1 cellular context compared by ENCODE assay signal in the genomic region with DNA sequence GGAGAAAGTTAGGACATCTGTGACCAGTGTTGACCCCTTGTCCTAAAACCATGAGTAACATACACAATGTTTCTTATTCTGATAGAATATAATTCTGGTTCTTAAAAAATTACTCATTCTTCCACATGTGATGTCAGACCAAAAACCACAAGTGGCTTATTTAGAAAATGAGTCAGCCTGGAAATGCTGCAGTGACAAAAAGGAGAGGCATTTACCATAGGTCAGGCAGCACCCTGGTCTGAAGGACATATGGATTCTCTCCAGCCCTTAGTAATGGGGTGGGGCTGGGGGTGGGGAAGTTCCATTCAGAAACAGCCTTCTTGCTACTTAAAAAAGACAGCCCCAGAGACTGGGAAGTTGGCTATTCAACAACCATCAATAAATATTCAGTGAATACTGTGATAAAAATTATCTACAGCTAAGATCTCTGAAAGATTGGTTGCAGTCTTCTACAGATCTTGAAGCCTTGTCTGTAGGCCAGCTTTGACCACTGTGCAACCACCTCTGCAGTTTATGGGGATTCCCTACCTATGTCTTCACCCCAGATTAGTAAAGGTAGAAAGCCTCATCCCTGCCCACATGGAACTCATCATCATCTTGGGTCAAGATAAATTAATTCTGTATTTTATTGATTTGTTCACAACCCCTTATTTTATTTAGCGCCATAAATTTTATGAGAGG.
TF ChIP-seq lines count a peak whose summit lies in the region.

No MANE protein-coding gene starts in this region.

TF ChIP-seq in K562, 482 proteins besides CTCF, POLR2A, EP300 and RAD21 (continued from another document and continues in another):
- TF ChIP-seq ZNF274 (IDR thresholded peaks at IDR 0.05; ENCODE audit: borderline replicate concordance, low read depth, low read length) (no peak), MEF2A (IDR thresholded peaks at IDR 0.05; ENCODE audit: control insufficient read depth, low read depth, low read length) (peak; percentile 84), ATF7 (IDR thresholded peaks at IDR 0.05) (0 out of 2 replicates have a peak, but pooled peaks have one; percentile 17), JUND (IDR thresholded peaks at IDR 0.05; ENCODE audit: borderline replicate concordance, low read depth, low read length) (peak; percentile 90), JUND (tag; IDR thresholded peaks at IDR 0.05; ENCODE audit: borderline replicate concordance, low read depth, low read length) (peak; percentile 65; the same call in 1 of the 3 replicates), DPF2 (IDR thresholded peaks at IDR 0.05) (0 out of 2 replicates have a peak, but pooled peaks have one; percentile 21), ESRRA (IDR thresholded peaks at IDR 0.05; ENCODE audit: borderline replicate concordance, low read depth) (peak; percentile 46), MCM2 (IDR thresholded peaks at IDR 0.05; ENCODE audit: low read depth) (no peak), ARID1B (IDR thresholded peaks at IDR 0.05) (peak; percentile 48; the same call in 1 of the 2 replicates), NCOR1 (IDR thresholded peaks at IDR 0.05) (no peak), ZNF699 (CRISPR knock-in tag; IDR thresholded peaks at IDR 0.05; ENCODE audit: insufficient replicate concordance) (no peak), FOSL1 (tag; conservative IDR thresholded peaks at IDR 0.05) (peak; percentile 96), SMARCE1 (IDR thresholded peaks at IDR 0.05) (peak; percentile 66; the same call in 1 of the 2 replicates), ZFX (CRISPR knock-in tag; IDR thresholded peaks at IDR 0.05) (0 out of 2 replicates have a peak, but pooled peaks have one; percentile 0), DIDO1 (tag; IDR thresholded peaks at IDR 0.05; ENCODE audit: low read depth) (no peak), RBM14 (IDR thresholded peaks at IDR 0.05; ENCODE audit: borderline replicate concordance, insufficient read depth, low read depth, low read length) (no peak), LCOR (CRISPR knock-in tag; IDR thresholded peaks at IDR 0.05) (peak; percentile 73; the same call in 1 of the 2 replicates)
- TF ChIP-seq, protein P1, sequence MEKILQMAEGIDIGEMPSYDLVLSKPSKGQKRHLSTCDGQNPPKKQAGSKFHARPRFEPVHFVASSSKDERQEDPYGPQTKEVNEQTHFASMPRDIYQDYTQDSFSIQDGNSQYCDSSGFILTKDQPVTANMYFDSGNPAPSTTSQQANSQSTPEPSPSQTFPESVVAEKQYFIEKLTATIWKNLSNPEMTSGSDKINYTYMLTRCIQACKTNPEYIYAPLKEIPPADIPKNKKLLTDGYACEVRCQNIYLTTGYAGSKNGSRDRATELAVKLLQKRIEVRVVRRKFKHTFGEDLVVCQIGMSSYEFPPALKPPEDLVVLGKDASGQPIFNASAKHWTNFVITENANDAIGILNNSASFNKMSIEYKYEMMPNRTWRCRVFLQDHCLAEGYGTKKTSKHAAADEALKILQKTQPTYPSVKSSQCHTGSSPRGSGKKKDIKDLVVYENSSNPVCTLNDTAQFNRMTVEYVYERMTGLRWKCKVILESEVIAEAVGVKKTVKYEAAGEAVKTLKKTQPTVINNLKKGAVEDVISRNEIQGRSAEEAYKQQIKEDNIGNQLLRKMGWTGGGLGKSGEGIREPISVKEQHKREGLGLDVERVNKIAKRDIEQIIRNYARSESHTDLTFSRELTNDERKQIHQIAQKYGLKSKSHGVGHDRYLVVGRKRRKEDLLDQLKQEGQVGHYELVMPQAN (IDR thresholded peaks at IDR 0.05; ENCODE audit: borderline replicate concordance), result no peak
- TF ChIP-seq, protein P2, sequence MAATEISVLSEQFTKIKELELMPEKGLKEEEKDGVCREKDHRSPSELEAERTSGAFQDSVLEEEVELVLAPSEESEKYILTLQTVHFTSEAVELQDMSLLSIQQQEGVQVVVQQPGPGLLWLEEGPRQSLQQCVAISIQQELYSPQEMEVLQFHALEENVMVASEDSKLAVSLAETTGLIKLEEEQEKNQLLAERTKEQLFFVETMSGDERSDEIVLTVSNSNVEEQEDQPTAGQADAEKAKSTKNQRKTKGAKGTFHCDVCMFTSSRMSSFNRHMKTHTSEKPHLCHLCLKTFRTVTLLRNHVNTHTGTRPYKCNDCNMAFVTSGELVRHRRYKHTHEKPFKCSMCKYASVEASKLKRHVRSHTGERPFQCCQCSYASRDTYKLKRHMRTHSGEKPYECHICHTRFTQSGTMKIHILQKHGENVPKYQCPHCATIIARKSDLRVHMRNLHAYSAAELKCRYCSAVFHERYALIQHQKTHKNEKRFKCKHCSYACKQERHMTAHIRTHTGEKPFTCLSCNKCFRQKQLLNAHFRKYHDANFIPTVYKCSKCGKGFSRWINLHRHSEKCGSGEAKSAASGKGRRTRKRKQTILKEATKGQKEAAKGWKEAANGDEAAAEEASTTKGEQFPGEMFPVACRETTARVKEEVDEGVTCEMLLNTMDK (IDR thresholded peaks at IDR 0.05; ENCODE audit: borderline replicate concordance, insufficient read depth, low read depth, low read length, poor library complexity, severe bottlenecking), result no peak
- TF ChIP-seq, protein P3, sequence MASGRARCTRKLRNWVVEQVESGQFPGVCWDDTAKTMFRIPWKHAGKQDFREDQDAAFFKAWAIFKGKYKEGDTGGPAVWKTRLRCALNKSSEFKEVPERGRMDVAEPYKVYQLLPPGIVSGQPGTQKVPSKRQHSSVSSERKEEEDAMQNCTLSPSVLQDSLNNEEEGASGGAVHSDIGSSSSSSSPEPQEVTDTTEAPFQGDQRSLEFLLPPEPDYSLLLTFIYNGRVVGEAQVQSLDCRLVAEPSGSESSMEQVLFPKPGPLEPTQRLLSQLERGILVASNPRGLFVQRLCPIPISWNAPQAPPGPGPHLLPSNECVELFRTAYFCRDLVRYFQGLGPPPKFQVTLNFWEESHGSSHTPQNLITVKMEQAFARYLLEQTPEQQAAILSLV (tag; IDR thresholded peaks at IDR 0.05), result no peak
- TF ChIP-seq, protein P4, sequence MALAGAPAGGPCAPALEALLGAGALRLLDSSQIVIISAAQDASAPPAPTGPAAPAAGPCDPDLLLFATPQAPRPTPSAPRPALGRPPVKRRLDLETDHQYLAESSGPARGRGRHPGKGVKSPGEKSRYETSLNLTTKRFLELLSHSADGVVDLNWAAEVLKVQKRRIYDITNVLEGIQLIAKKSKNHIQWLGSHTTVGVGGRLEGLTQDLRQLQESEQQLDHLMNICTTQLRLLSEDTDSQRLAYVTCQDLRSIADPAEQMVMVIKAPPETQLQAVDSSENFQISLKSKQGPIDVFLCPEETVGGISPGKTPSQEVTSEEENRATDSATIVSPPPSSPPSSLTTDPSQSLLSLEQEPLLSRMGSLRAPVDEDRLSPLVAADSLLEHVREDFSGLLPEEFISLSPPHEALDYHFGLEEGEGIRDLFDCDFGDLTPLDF (CRISPR knock-in tag; IDR thresholded peaks at IDR 0.05), result no peak
- TF ChIP-seq, protein P5, sequence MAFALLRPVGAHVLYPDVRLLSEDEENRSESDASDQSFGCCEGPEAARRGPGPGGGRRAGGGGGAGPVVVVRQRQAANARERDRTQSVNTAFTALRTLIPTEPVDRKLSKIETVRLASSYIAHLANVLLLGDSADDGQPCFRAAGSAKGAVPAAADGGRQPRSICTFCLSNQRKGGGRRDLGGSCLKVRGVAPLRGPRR (CRISPR knock-in tag; IDR thresholded peaks at IDR 0.05), result no peak
- TF ChIP-seq, protein P6, sequence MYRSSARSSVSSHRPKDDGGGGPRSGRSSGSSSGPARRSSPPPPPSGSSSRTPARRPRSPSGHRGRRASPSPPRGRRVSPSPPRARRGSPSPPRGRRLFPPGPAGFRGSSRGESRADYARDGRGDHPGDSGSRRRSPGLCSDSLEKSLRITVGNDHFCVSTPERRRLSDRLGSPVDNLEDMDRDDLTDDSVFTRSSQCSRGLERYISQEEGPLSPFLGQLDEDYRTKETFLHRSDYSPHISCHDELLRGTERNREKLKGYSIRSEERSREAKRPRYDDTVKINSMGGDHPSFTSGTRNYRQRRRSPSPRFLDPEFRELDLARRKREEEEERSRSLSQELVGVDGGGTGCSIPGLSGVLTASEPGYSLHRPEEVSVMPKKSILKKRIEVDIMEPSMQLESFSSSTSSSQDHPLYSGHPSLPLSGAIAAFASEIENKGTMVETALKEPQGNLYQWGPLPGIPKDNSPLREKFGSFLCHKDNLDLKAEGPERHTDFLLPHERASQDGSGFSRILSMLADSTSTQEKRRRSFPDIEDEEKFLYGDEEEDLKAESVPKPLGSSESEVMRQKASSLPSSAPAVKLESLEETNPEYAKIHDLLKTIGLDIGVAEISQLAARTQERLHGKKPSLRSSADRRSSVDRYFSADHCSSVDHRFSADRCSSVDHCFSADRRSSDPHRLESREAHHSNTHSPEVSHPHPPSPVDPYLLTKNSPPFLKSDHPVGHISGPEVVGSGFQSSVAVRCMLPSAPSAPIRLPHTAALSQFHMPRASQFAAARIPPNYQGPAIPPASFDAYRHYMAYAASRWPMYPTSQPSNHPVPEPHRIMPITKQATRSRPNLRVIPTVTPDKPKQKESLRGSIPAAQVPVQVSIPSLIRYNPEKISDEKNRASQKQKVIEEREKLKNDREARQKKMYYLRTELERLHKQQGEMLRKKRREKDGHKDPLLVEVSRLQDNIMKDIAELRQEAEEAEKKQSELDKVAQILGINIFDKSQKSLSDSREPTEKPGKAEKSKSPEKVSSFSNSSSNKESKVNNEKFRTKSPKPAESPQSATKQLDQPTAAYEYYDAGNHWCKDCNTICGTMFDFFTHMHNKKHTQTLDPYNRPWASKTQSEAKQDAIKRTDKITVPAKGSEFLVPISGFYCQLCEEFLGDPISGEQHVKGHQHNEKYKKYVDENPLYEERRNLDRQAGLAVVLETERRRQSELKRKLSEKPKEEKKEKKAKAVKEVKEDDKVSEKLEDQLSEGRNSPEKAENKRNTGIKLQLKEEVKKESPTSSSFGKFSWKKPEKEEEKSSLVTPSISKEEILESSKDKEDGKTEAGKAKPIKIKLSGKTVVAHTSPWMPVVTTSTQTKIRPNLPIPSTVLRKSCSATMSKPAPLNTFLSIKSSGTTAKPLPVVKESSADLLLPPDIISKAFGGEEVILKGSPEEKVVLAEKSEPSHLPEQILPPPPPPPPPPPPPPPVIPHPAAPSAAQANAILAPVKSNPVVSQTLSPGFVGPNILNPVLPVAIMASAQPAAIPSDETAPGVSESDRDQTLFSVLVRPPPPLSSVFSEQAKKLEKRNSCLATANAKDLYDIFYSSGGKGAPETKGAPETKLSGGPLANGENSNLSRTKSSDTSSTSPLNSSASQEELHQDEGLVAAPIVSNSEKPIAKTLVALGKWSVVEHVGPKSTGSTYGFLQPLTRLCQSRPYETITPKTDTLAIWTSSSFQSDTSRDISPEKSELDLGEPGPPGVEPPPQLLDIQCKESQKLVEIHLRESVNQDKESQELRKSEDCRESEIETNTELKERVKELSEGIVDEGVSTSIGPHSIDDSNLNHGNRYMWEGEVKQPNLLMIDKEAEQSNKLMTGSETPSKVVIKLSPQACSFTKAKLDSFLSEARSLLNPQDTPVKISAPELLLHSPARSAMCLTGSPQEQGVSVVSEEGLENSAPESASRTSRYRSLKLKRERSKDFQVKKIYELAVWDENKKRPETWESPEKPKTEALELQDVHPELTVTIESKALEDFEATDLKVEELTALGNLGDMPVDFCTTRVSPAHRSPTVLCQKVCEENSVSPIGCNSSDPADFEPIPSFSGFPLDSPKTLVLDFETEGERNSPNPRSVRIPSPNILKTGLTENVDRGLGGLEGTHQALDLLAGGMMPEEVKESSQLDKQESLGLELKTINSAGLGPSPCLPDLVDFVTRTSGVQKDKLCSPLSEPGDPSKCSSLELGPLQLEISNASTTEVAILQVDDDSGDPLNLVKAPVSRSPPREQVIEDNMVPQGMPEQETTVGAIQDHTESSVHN (IDR thresholded peaks at IDR 0.05; ENCODE audit: borderline replicate concordance in 1 of 2, low read depth in 1 of 2), result peak in 1 of 2 experiments; percentile 67; a peak in 1 of 4 replicates
- TF ChIP-seq, protein P7, sequence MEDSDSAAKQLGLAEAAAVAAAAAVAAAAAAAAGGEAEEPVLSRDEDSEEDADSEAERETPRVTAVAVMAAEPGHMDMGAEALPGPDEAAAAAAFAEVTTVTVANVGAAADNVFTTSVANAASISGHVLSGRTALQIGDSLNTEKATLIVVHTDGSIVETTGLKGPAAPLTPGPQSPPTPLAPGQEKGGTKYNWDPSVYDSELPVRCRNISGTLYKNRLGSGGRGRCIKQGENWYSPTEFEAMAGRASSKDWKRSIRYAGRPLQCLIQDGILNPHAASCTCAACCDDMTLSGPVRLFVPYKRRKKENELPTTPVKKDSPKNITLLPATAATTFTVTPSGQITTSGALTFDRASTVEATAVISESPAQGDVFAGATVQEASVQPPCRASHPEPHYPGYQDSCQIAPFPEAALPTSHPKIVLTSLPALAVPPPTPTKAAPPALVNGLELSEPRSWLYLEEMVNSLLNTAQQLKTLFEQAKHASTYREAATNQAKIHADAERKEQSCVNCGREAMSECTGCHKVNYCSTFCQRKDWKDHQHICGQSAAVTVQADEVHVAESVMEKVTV (CRISPR knock-in tag; IDR thresholded peaks at IDR 0.05), result 0 out of 2 replicates have a peak, but pooled peaks have one; percentile 31
- TF ChIP-seq, protein P8, sequence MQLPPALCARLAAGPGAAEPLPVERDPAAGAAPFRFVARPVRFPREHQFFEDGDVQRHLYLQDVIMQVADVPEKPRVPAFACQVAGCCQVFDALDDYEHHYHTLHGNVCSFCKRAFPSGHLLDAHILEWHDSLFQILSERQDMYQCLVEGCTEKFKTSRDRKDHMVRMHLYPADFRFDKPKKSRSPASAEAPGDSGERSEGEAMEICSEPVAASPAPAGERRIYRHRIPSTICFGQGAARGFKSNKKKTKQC (CRISPR knock-in tag; IDR thresholded peaks at IDR 0.05), result no peak
- TF ChIP-seq, protein P9, sequence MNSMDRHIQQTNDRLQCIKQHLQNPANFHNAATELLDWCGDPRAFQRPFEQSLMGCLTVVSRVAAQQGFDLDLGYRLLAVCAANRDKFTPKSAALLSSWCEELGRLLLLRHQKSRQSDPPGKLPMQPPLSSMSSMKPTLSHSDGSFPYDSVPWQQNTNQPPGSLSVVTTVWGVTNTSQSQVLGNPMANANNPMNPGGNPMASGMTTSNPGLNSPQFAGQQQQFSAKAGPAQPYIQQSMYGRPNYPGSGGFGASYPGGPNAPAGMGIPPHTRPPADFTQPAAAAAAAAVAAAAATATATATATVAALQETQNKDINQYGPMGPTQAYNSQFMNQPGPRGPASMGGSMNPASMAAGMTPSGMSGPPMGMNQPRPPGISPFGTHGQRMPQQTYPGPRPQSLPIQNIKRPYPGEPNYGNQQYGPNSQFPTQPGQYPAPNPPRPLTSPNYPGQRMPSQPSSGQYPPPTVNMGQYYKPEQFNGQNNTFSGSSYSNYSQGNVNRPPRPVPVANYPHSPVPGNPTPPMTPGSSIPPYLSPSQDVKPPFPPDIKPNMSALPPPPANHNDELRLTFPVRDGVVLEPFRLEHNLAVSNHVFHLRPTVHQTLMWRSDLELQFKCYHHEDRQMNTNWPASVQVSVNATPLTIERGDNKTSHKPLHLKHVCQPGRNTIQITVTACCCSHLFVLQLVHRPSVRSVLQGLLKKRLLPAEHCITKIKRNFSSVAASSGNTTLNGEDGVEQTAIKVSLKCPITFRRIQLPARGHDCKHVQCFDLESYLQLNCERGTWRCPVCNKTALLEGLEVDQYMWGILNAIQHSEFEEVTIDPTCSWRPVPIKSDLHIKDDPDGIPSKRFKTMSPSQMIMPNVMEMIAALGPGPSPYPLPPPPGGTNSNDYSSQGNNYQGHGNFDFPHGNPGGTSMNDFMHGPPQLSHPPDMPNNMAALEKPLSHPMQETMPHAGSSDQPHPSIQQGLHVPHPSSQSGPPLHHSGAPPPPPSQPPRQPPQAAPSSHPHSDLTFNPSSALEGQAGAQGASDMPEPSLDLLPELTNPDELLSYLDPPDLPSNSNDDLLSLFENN (IDR thresholded peaks at IDR 0.05; ENCODE audit: low read depth in 2 of 2, low read length in 2 of 2), result no peak
